ENCODE assay signal across 23 cellular contexts in genomic region chrX:70635227-70635626, GRCh38.
"Had no signal": no experiment of that assay in that cellular context is flagged by ENCODE, and none has a peak within 500 bp of the region (broad histone marks: within the 10 kb centered on the region; RNA-seq: fewer than 3 reads in every experiment).

No MANE protein-coding gene starts in this region.

- H3K4me2 ChIP-seq: hepatocyte had no signal

- H3K4me3 ChIP-seq: coronary artery, dorsolateral prefrontal cortex, esophagus squamous epithelium, gastrocnemius medialis, heart left ventricle, hepatocyte, left lung, lower lobe of right lung had no signal

- H3K4me3 Mint-ChIP-seq: endodermal cell, immature natural killer cell had no signal

- H3K27me3 ChIP-seq: esophagus squamous epithelium, gastrocnemius medialis, hepatocyte had no signal

- ATAC-seq: esophagus mucosa, gastrocnemius medialis, heart left ventricle, left cardiac atrium, left lung, left ventricle myocardium superior, lower lobe of right lung had no signal

- H3K4me1 Mint-ChIP-seq: endodermal cell, immature natural killer cell had no signal

- DNase-seq: dermis blood vessel endothelial cell; dorsolateral prefrontal cortex; effector CD4-positive, alpha-beta T cell; effector memory CD4-positive, alpha-beta T cell; endodermal cell; erythroblast; esophagus squamous epithelium; foreskin fibroblast; foreskin melanocyte; gastrocnemius medialis; heart left ventricle; hypothalamus; immature natural killer cell; left cardiac atrium; left lung; left ventricle myocardium superior; lower lobe of right lung; mesenchymal stem cell; midbrain had no signal

- H3K36me3 Mint-ChIP-seq: immature natural killer cell had no signal

- H3K79me2 ChIP-seq: hepatocyte had no signal

- H3K27ac ChIP-seq: coronary artery, dorsolateral prefrontal cortex, epithelial cell of prostate, esophagus squamous epithelium, gastrocnemius medialis, heart left ventricle, hepatocyte, left lung, lower lobe of right lung had no signal

- H3K27ac Mint-ChIP-seq: endodermal cell, immature natural killer cell had no signal

- H3K4me1 ChIP-seq: esophagus squamous epithelium, gastrocnemius medialis, heart left ventricle, left lung, lower lobe of right lung had no signal

- H3K36me3 ChIP-seq: esophagus squamous epithelium, gastrocnemius medialis, heart left ventricle, left lung, lower lobe of right lung had no signal

- H3K9me3 ChIP-seq: esophagus squamous epithelium, gastrocnemius medialis, heart left ventricle, lower lobe of right lung had no signal
